In genomic region chr22:23635291-23635690, GRCh38 we compare ENCODE assay signal across 7 cellular contexts. TPM values are rescaled to one million over a fixed set of nuclear protein-coding genes. Genes with fewer than 3 reads are reported as not detected.
"Had no signal": no experiment of that assay in that cellular context is flagged by ENCODE, and none has a peak within 500 bp of the region (broad histone marks: within the 10 kb centered on the region; RNA-seq: fewer than 3 reads in every experiment).

No MANE protein-coding gene starts in this region.

RNA-seq across cellular contexts. Expression of gene DRICH1, which starts 3.2 kb away (rescaled TPM):
- total RNA-seq: GM23248, GM23338, H4, H7, H9 had no signal

RNA-seq across cellular contexts. Expression of gene IGLL1, which starts 55.2 kb away (rescaled TPM):
- total RNA-seq: GM23248, GM23338, H1, H4, H7, H9, HFFc6 had no signal

RNA-seq across cellular contexts. Expression of gene RGL4, which starts 55.5 kb away (rescaled TPM):
- total RNA-seq: GM23248, GM23338, H1, H4, H7, H9, HFFc6 had no signal
